ENCODE assay signal across 8 cellular contexts in the genomic region with DNA sequence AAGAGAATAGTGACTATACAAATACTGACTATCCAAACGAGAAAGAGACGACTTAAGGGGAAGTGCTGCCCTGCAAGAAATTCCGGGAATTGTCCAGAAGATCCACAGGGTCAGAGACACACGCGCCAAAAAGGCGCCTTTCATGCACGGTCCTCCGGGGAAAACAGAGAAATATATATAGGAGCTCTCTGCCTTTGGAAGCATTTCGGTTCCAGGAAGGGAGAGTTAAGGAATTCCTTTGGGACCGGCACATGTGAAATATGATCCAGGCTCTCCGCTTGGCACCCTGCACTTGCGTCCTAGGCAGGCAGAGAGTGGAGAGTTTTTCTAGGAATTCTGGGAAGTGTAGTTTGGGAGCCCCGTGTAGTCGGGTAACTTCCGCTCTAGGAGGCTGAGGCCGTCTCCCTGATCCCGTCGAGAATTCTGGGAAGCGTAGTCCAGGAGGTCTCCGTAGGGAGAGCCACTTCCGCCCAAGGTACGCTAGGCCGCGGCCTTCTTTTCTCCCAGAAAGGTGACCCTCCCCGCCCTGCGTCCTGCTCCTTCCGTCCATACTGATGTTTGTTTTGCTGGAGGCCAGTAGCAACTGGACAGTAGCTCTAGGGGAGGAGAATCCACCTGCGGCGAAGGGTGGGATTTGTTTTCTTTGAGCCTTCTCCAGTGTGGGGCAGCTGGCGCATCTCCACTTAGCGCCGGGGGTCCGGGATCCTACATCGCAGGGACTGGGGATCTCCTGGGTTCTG.
A peak's percentile ranks its signal among the peaks of the same experiment; 100 is the strongest.
DNase-seq lines count a peak whose midpoint lies in the region; ATAC-seq and TF ChIP-seq lines count a peak whose summit lies in the region.
"Not testable (repeated sequence)": the region's sequence is repeated elsewhere in the genome, so short reads cannot be mapped to it uniquely, and the experiment has no call there.

No MANE protein-coding gene starts in this region.

- peak overlapping the region; percentile 50 for H3K4me3 ChIP-seq in A673 (ENCODE audit: low read depth, low read length, poor library complexity, severe bottlenecking)
- peak overlapping the region; percentile 81 for H3K4me3 ChIP-seq in GM23248
- peak overlapping the region; percentile 39 for H3K4me3 ChIP-seq in RWPE2 (ENCODE audit: severe bottlenecking)
- H3K4me3 ChIP-seq in lower leg skin (ENCODE audit: low read depth, poor library complexity, severe bottlenecking) = peak overlapping the region; percentile 28

- H3K9me2 ChIP-seq in GM23248 (ENCODE audit: insufficient read depth) = not testable (repeated sequence)

- intact Hi-C loops in A673 (cut with micrococcal nuclease; ENCODE audit: unreplicated experiment) = loop anchor here (10.0 kb wide), 1 partner anchor 318 kb away; no protein-coding TSS in a partner anchor
- intact Hi-C loops in lower leg skin (cut with DNase I; ENCODE audit: low total_unique reads) = not testable (repeated sequence)

- TF ChIP-seq CTCF in A673 (conservative IDR thresholded peaks at IDR 0.05; ENCODE audit: low read depth, low read length); RWPE2 (IDR thresholded peaks at IDR 0.05; ENCODE audit: poor library complexity, severe bottlenecking); chondrocyte (IDR thresholded peaks at IDR 0.05); glutamatergic neuron (IDR thresholded peaks at IDR 0.05; ENCODE audit: partially characterized antibody, unreplicated experiment); lower leg skin (IDR thresholded peaks at IDR 0.05): not testable (repeated sequence)

- not testable (repeated sequence) for H4K20me1 ChIP-seq in GM23248 (ENCODE audit: insufficient read depth)

- POLR2A ChIA-PET in A673 (lab: Charles Lee; ENCODE audit: low non-redundant PET) = not testable (repeated sequence)

- H3K79me2 ChIP-seq in GM23248 (ENCODE audit: insufficient read depth) = not testable (repeated sequence)

- H2AFZ ChIP-seq in GM23248 = peak overlapping the region; percentile 91

- peak; percentile 100 for ATAC-seq in RWPE2 (ENCODE audit: low read depth)

- H3K27ac ChIP-seq in A673 (ENCODE audit: low read depth, low read length, poor library complexity, severe bottlenecking) = peak overlapping the region; percentile 79
- H3K27ac ChIP-seq in GM23248; RWPE2 (ENCODE audit: poor library complexity, severe bottlenecking): not testable (repeated sequence)

- H3K36me3 ChIP-seq in A673 (ENCODE audit: insufficient read depth, low read length, poor library complexity, severe bottlenecking); GM23248 (ENCODE audit: low read depth); RWPE2 (ENCODE audit: low read depth): not testable (repeated sequence)

- not testable (repeated sequence) for BruUV-seq in A673 (replicated peaks; lab: Mats Ljungman, UMichigan)

- in situ Hi-C loops in GM23248 (cut with MboI) = not testable (repeated sequence)

- H3K27me3 Mint-ChIP-seq in chondrocyte (ENCODE audit: low read depth) = peaks cover 16% of the 10 kb centered on the region
- not testable (repeated sequence) for H3K27me3 Mint-ChIP-seq in glutamatergic neuron (ENCODE audit: unreplicated experiment)

- H3K9ac ChIP-seq in GM23248 = peak overlapping the region; percentile 80

- H3K9me3 ChIP-seq in A673 (ENCODE audit: low read depth, low read length, poor library complexity, severe bottlenecking); GM23248 (ENCODE audit: low read depth); RWPE2 (ENCODE audit: severe bottlenecking): not testable (repeated sequence)

- not testable (repeated sequence) for H3F3A ChIP-seq in GM23248 (ENCODE audit: insufficient read depth)

- H3K9me3 Mint-ChIP-seq in chondrocyte (ENCODE audit: low read depth); glutamatergic neuron (ENCODE audit: unreplicated experiment): not testable (repeated sequence)

- H3K4me3 Mint-ChIP-seq in chondrocyte (ENCODE audit: unreplicated experiment) = peak overlapping the region; percentile 76
- peak overlapping the region; percentile 82 for H3K4me3 Mint-ChIP-seq in glutamatergic neuron (ENCODE audit: unreplicated experiment)

- peak overlapping the region; percentile 76 for H3K4me2 ChIP-seq in GM23248 (ENCODE audit: unreplicated experiment)

- not testable (repeated sequence) for H3K4me1 ChIP-seq in A673 (ENCODE audit: insufficient read depth, low read length, poor library complexity, severe bottlenecking); GM23248 (ENCODE audit: insufficient read depth); RWPE2 (ENCODE audit: insufficient read depth, poor library complexity, severe bottlenecking)

- CTCF ChIA-PET in A673 (lab: Charles Lee) = not testable (repeated sequence)

- H3K27me3 ChIP-seq in A673 (replicated peaks; ENCODE audit: insufficient read depth, low read depth, low read length, poor library complexity); GM23248 (replicated peaks; ENCODE audit: insufficient read depth); RWPE2 (ENCODE audit: insufficient read depth, poor library complexity, severe bottlenecking): not testable (repeated sequence)

- not testable (repeated sequence) for H3K36me3 Mint-ChIP-seq in chondrocyte (ENCODE audit: low read depth); glutamatergic neuron (ENCODE audit: unreplicated experiment)

- 10 to 16% methylated on average over 31 to 34 of the region's 34 CpGs for WGBS in GM23248 (ENCODE audit: low coverage in 1 of 2, low lambda C conversion rate in 2 of 2, missing lambda C conversion rate in 2 of 2), 2 experiments
- WGBS in lower leg skin, 2 donors = 4 to 13% methylated on average over 17 to 34 of the region's 34 CpGs

- H3K27ac Mint-ChIP-seq in chondrocyte (ENCODE audit: unreplicated experiment) (peak overlapping the region; percentile 78), glutamatergic neuron (ENCODE audit: unreplicated experiment) (peak overlapping the region; percentile 64)

- TF ChIP-seq POLR2A in lower leg skin (IDR thresholded peaks at IDR 0.05) = not testable (repeated sequence)

- H3K4me1 Mint-ChIP-seq in chondrocyte (ENCODE audit: low read depth); glutamatergic neuron (ENCODE audit: low read depth, unreplicated experiment): not testable (repeated sequence)

- DNase-seq in A673 (ENCODE audit: low spot score) (peak; percentile 86), GM23248 (peak; percentile 79), NCI-H2029 (lab: John Stamatoyannopoulos, UW) (peak; percentile 65), RWPE2 (ENCODE audit: low spot score) (peak; percentile 65), glutamatergic neuron (peak; percentile 83), lower leg skin (ENCODE audit: low spot score in 2 of 2) (peak; percentile 78 to 91), putamen (ENCODE audit: low spot score) (peak; percentile 89)
- not testable (repeated sequence) for DNase-seq in chondrocyte (ENCODE audit: low spot score)

Comparison
In these comparisons a context has a peak if more than half of its experiments do, and no peak if none do; other contexts are left out.
1. H3K4me3 ChIP-seq: peak in every context shown above with its lines; median percentile 81 in GM23248; 50 in A673; 39 in RWPE2; 28 in lower leg skin.